ENCODE assay signal across 9 cellular contexts in genomic region chr9:15081021-15081753, GRCh38.
"Had no signal": no experiment of that assay in that cellular context is flagged by ENCODE, and none has a peak within 500 bp of the region (broad histone marks: within the 10 kb centered on the region; RNA-seq: fewer than 3 reads in every experiment).

No MANE protein-coding gene starts in this region.

- H3K27ac ChIP-seq: GM23248, KMS-11 had no signal

- H3K4me1 ChIP-seq: HAP-1 had no signal

- H2AFZ ChIP-seq: GM23248 had no signal

- H3K36me3 ChIP-seq: HAP-1 had no signal

- DNase-seq: GM23248, H7, HFFc6, KBM-7 had no signal

- H3K4me2 ChIP-seq: KMS-11 had no signal

- H3K4me3 ChIP-seq: GM23248, HAP-1 had no signal

- ATAC-seq: HCT116 had no signal

- H3K9me3 ChIP-seq: HAP-1 had no signal

- FAIRE-seq: H1, HTR-8/SVneo had no signal

- H3K9ac ChIP-seq: GM23248, KMS-11 had no signal
